In genomic region chrX:101326600-101326999, GRCh38 we compare ENCODE assay signal across 5 cellular contexts. TPM values are rescaled to one million over a fixed set of nuclear protein-coding genes. Genes with fewer than 3 reads are reported as not detected.
"Had no signal": no experiment of that assay in that cellular context is flagged by ENCODE, and none has a peak within 500 bp of the region (broad histone marks: within the 10 kb centered on the region; RNA-seq: fewer than 3 reads in every experiment).

No MANE protein-coding gene starts in this region.

RNA-seq across cellular contexts. Expression of gene TAF7L, which starts 35.5 kb away (rescaled TPM):
- total RNA-seq: mononuclear cell had no signal
- polyA plus RNA-seq: naive thymus-derived CD4-positive, alpha-beta T cell had no signal

RNA-seq across cellular contexts. Expression of gene BTK, which starts 59.4 kb away (rescaled TPM):
- total RNA-seq: dermis microvascular lymphatic vessel endothelial cell, osteoblast, progenitor cell of endocrine pancreas had no signal
